12 cellular contexts compared by ENCODE assay signal in the genomic region with DNA sequence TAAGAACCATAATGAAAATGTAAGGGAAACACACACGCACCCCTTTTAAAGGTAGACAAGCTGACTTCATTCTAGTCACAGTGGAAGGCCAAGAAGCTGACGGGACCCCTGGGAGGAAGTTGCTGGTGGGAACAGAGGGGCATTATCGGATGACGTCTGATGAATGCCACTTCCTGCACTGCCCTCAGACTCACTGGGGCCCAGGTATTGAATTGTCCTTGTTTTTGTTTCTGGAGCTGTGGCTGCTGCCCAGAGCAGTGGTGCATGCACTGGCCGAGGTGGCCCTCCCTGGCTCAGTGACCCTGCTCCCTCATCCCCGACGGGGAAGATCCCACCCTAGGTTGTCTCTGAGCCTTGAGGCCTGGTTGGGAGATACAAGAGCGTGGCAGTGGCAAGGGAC. TPM values are rescaled to one million over a fixed set of nuclear protein-coding genes. Genes with fewer than 3 reads are reported as not detected.
DNase-seq lines count a peak whose midpoint lies in the region; ATAC-seq, FAIRE-seq and TF ChIP-seq lines count a peak whose summit lies in the region.
"Had no signal": no experiment of that assay in that cellular context is flagged by ENCODE, and none has a peak within 500 bp of the region (broad histone marks: within the 10 kb centered on the region; RNA-seq: fewer than 3 reads in every experiment).

No MANE protein-coding gene starts in this region.

- DNase-seq in K562 (ENCODE audit: extremely low read depth in 1 of 4, low spot score in 3 of 4) (no peak), mesenchymal stem cell (no peak), NCI-H1417 (lab: John Stamatoyannopoulos, UW) (no peak)
- no peak for DNase-seq in activated T-helper 2 cell treated with anti-CD3 and anti-CD28 coated beads, Interferon-gamma antibody, Interleukin-2, Interleukin-4, amounts not matched to agents 10 μg/mL and 5 μg/mL and 100 μg/mL, durations not matched to agents 14 hours and 24 hours and 36 hours (ENCODE audit: low spot score)
- DNase-seq: activated effector memory CD4-positive, alpha-beta T cell treated with Interleukin-2 at 50 U/mL for 16 hours; NCI-H1048; testis had no signal

- TF ChIP-seq EP300 in K562 (IDR thresholded peaks at IDR 0.05; ENCODE audit: low read length): no peak

- H3K4me1 Mint-ChIP-seq in activated T-helper 2 cell treated with anti-CD3 and anti-CD28 coated beads, Interferon-gamma antibody, Interleukin-2, Interleukin-4, amounts not matched to agents 10 μg/mL and 5 μg/mL and 100 μg/mL, durations not matched to agents 14 hours and 24 hours and 36 hours (ENCODE audit: low read depth): no peaks in the 10 kb centered on the region
- H3K4me1 Mint-ChIP-seq: CD4-positive, alpha-beta memory T cell had no signal

- peak overlapping the region; percentile 8 for H2AK5ac ChIP-seq in mesenchymal stem cell (ENCODE audit: low read length, severe bottlenecking)

- no peak overlapping the region for H3K4me2 ChIP-seq in K562 (ENCODE audit: insufficient read depth, low read length)
- H3K4me2 ChIP-seq in mesenchymal stem cell (ENCODE audit: low read length, poor library complexity, severe bottlenecking): no peak overlapping the region

- H3K27me3 ChIP-seq in HUES64 (ENCODE audit: insufficient read depth, low read length) (no peaks in the 10 kb centered on the region), K562 (ENCODE audit: control insufficient read depth in 2 of 2, insufficient read depth in 2 of 2, low read length in 2 of 2) (no peaks in the 10 kb centered on the region), mesenchymal stem cell (ENCODE audit: control insufficient read depth in 1 of 2, insufficient read depth in 1 of 2, low read length in 2 of 2) (no peaks in the 10 kb centered on the region)
- H3K27me3 ChIP-seq: testis had no signal

- H3K14ac ChIP-seq in mesenchymal stem cell (ENCODE audit: low read length in 2 of 2): peak overlapping the region in 1 of 2 experiments; percentile 57

- H3K27ac ChIP-seq in HUES64 (ENCODE audit: low read depth, low read length) (peak overlapping the region; percentile 89; the same call in 1 of the 2 replicates), K562 (ENCODE audit: extremely low read depth, low read depth, low read length) (no peak overlapping the region), mesenchymal stem cell (ENCODE audit: low read length, poor library complexity, severe bottlenecking) (peak overlapping the region; percentile 80), urinary bladder (ENCODE audit: low read depth) (peak overlapping the region; percentile 73)
- H3K27ac ChIP-seq: testis had no signal

- H4K20me1 ChIP-seq in K562 (replicated peaks; ENCODE audit: control insufficient read depth, insufficient read depth, low read length): no peaks in the 10 kb centered on the region

- no peak overlapping the region for H2BK15ac ChIP-seq in mesenchymal stem cell (ENCODE audit: low read depth, poor library complexity, severe bottlenecking)

- H3K4ac ChIP-seq in mesenchymal stem cell (ENCODE audit: low read depth in 1 of 2, low read length in 2 of 2): peak overlapping the region; percentile 73 to 78

- H3K79me2 ChIP-seq in K562 (ENCODE audit: control insufficient read depth, insufficient read depth, low read length): no peaks in the 10 kb centered on the region

- H3K9me3 ChIP-seq in HUES64 (ENCODE audit: insufficient read depth, low read depth, low read length) (no peaks in the 10 kb centered on the region), K562 (replicated peaks; ENCODE audit: control insufficient read depth, insufficient read depth, low read depth, low read length) (no peaks in the 10 kb centered on the region), mesenchymal stem cell (ENCODE audit: control insufficient read depth, low read length) (no peaks in the 10 kb centered on the region)
- H3K9me3 ChIP-seq: testis had no signal

- no peak overlapping the region for H3K9ac ChIP-seq in HUES64 (ENCODE audit: low read depth, low read length)
- H3K9ac ChIP-seq in K562 (ENCODE audit: insufficient read depth in 1 of 2, low read depth in 2 of 2, low read length in 2 of 2): 0 out of 4 replicates have a peak overlapping the region, but pooled peaks of 1 of the 2 experiments have one; percentile 2
- H3K9ac ChIP-seq in mesenchymal stem cell (ENCODE audit: low read length): peak overlapping the region; percentile 69

- ATAC-seq in K562 (no peak), GM18520 (IDR thresholded peaks at IDR 0.05; ENCODE audit: unreplicated experiment) (no peak)
- ATAC-seq: GM12878 had no signal

- intact Hi-C loops in K562 (cut with micrococcal nuclease): no loop called here
- intact Hi-C loops in activated T-helper 2 cell treated with anti-CD3 and anti-CD28 coated beads, Interferon-gamma antibody, Interleukin-2, Interleukin-4, amounts not matched to agents 10 μg/mL and 5 μg/mL and 100 μg/mL, durations not matched to agents 14 hours and 24 hours and 36 hours (cut with micrococcal nuclease): no loop called here

- H3K4me1 ChIP-seq in HUES64 (ENCODE audit: insufficient read depth, low read length): peaks cover 14% of the 10 kb centered on the region
- H3K4me1 ChIP-seq in K562 (replicated peaks in 1 of 2; ENCODE audit: control insufficient read depth in 2 of 2, insufficient read depth in 2 of 2, low read length in 2 of 2): peaks cover 7 to 12% of the 10 kb centered on the region in 2 experiments
- H3K4me1 ChIP-seq in mesenchymal stem cell (ENCODE audit: control insufficient read depth, insufficient read depth, low read depth, low read length): peaks cover 24% of the 10 kb centered on the region
- H3K4me1 ChIP-seq in urinary bladder (ENCODE audit: insufficient read depth): no peaks in the 10 kb centered on the region
- H3K4me1 ChIP-seq: testis had no signal

- BruUV-seq in K562 (replicated peaks; lab: Mats Ljungman, UMichigan): no TSS peak

- POLR2A ChIA-PET in K562 (lab: Yijun Ruan, JAX): interaction anchor here (0.9 to 1.0 kb wide), 3 partner anchors 8 to 40 kb away, joined by 3 read pairs; a partner anchor contains a TSS

- peak overlapping the region; percentile 39 for H2BK120ac ChIP-seq in mesenchymal stem cell (ENCODE audit: low read depth, low read length)

- no peak overlapping the region for H3K27ac Mint-ChIP-seq in activated T-helper 2 cell treated with anti-CD3 and anti-CD28 coated beads, Interferon-gamma antibody, Interleukin-2, Interleukin-4, amounts not matched to agents 10 μg/mL and 5 μg/mL and 100 μg/mL, durations not matched to agents 14 hours and 24 hours and 36 hours

- H3K4me3 ChIP-seq in HUES64 (ENCODE audit: low read length): no peak overlapping the region
- H3K4me3 ChIP-seq in K562: no peak overlapping the region
- no peak overlapping the region for H3K4me3 ChIP-seq in mesenchymal stem cell (ENCODE audit: insufficient read depth in 1 of 2, low read depth in 1 of 2, low read length in 2 of 2)
- no peak overlapping the region for H3K4me3 ChIP-seq in urinary bladder (ENCODE audit: low read depth, low read length)
- H3K4me3 ChIP-seq: GM12878, testis had no signal

- peaks cover 1% of the 10 kb centered on the region for H3K79me1 ChIP-seq in mesenchymal stem cell (replicated peaks; ENCODE audit: low read length, poor library complexity, severe bottlenecking)

- peaks cover 23% of the 10 kb centered on the region for H3K36me3 ChIP-seq in HUES64 (ENCODE audit: insufficient read depth, low read length)
- peaks cover 11% of the 10 kb centered on the region; the same call in 1 of the 3 replicates for H3K36me3 ChIP-seq in K562 (ENCODE audit: control insufficient read depth, insufficient read depth, low read length)
- H3K36me3 ChIP-seq in mesenchymal stem cell (ENCODE audit: control insufficient read depth in 1 of 2, insufficient read depth in 2 of 2, low read depth in 1 of 2, low read length in 2 of 2): peaks cover 57 to 76% of the 10 kb centered on the region in 2 experiments
- no peaks in the 10 kb centered on the region for H3K36me3 ChIP-seq in urinary bladder (ENCODE audit: insufficient read depth)

- H3K18ac ChIP-seq in mesenchymal stem cell (ENCODE audit: low read depth in 1 of 2, low read length in 2 of 2): peak overlapping the region; percentile 7 to 69

- H3K36me3 Mint-ChIP-seq in activated T-helper 2 cell treated with anti-CD3 and anti-CD28 coated beads, Interferon-gamma antibody, Interleukin-2, Interleukin-4, amounts not matched to agents 10 μg/mL and 5 μg/mL and 100 μg/mL, durations not matched to agents 14 hours and 24 hours and 36 hours (ENCODE audit: low read depth): no peaks in the 10 kb centered on the region

- TF ChIP-seq POLR2A in K562 (conservative IDR thresholded peaks at IDR 0.05): no peak

- no peak overlapping the region for H2AFZ ChIP-seq in K562 (ENCODE audit: low read depth, low read length)
- no peak overlapping the region for H2AFZ ChIP-seq in mesenchymal stem cell (ENCODE audit: low read depth, low read length)

- no peaks in the 10 kb centered on the region for H3K9me1 ChIP-seq in K562 (ENCODE audit: control insufficient read depth, insufficient read depth, low read length)

- in situ Hi-C loops in K562 (cut with MboI): loop anchor here (10.0 kb wide), 1 partner anchor 459 kb away; no protein-coding TSS in a partner anchor

- no peak overlapping the region for H3K23ac ChIP-seq in mesenchymal stem cell (ENCODE audit: low read length in 2 of 2)

- whole genome bisulfite sequencing in HUES64: 85% methylated on average over 8 of the region's 8 CpGs
- WGBS in K562 (ENCODE audit: insufficient coverage, low coverage, missing lambda C conversion rate): 85% methylated on average over 7 of the region's 8 CpGs
- WGBS in mesenchymal stem cell: 71% methylated on average over 5 of the region's 8 CpGs
- 74% methylated on average over 8 of the region's 8 CpGs for WGBS in urinary bladder

- H4K8ac ChIP-seq in mesenchymal stem cell (ENCODE audit: low read length): peak overlapping the region; percentile 72

- no peak for TF ChIP-seq CTCF in K562 (IDR thresholded peaks at IDR 0.05 in 2 of 3, conservative IDR thresholded peaks at IDR 0.05 in 1 of 3; ENCODE audit: insufficient read depth in 2 of 3, low read depth in 1 of 3, low read length in 3 of 3)

- FAIRE-seq in K562 (lab: Jason Lieb, UNC): peak; percentile 15
- FAIRE-seq: GM12878 had no signal

- H3K4me3 Mint-ChIP-seq in activated T-helper 2 cell treated with anti-CD3 and anti-CD28 coated beads, Interferon-gamma antibody, Interleukin-2, Interleukin-4, amounts not matched to agents 10 μg/mL and 5 μg/mL and 100 μg/mL, durations not matched to agents 14 hours and 24 hours and 36 hours (ENCODE audit: low read depth): no peak overlapping the region
- H3K4me3 Mint-ChIP-seq: CD4-positive, alpha-beta memory T cell had no signal

- peak overlapping the region; percentile 30 for H4K91ac ChIP-seq in mesenchymal stem cell (ENCODE audit: low read length)

- CTCF ChIA-PET in K562 (lab: Yijun Ruan, JAX; ENCODE audit: low intra/inter-chr PET ratio): no interaction called here

- no peak for TF ChIP-seq RAD21 in K562 (CRISPR knock-in tag; conservative IDR thresholded peaks at IDR 0.05 in 1 of 2, IDR thresholded peaks at IDR 0.05 in 1 of 2)

- H2BK12ac ChIP-seq in mesenchymal stem cell (ENCODE audit: low read length in 2 of 2): peak overlapping the region; percentile 69 to 88

- no peaks in the 10 kb centered on the region for H3K9me3 Mint-ChIP-seq in activated T-helper 2 cell treated with anti-CD3 and anti-CD28 coated beads, Interferon-gamma antibody, Interleukin-2, Interleukin-4, amounts not matched to agents 10 μg/mL and 5 μg/mL and 100 μg/mL, durations not matched to agents 14 hours and 24 hours and 36 hours
- H3K9me3 Mint-ChIP-seq: CD4-positive, alpha-beta memory T cell had no signal

- H2BK5ac ChIP-seq in mesenchymal stem cell (ENCODE audit: low read depth, low read length, poor library complexity, severe bottlenecking): no peak overlapping the region

- H3K27me3 Mint-ChIP-seq in activated T-helper 2 cell treated with anti-CD3 and anti-CD28 coated beads, Interferon-gamma antibody, Interleukin-2, Interleukin-4, amounts not matched to agents 10 μg/mL and 5 μg/mL and 100 μg/mL, durations not matched to agents 14 hours and 24 hours and 36 hours (ENCODE audit: low read depth): no peaks in the 10 kb centered on the region
- H3K27me3 Mint-ChIP-seq: CD4-positive, alpha-beta memory T cell had no signal

RNA-seq across cellular contexts. Expression of a gene that starts 15.3 kb away (rescaled TPM):
- 64.1 TPM for polyA plus RNA-seq in HUES64 (2013, experiment 1 of 2)
- 69.5 TPM for polyA plus RNA-seq in HUES64 (2013, experiment 2 of 2)
- total RNA-seq in K562 (2011; cell fraction: chromatin; rRNA removed; ENCODE audit: low replicate concordance): 7.4 and 7.5 TPM in 2 replicates
- total RNA-seq in K562 (2011; cell fraction: nucleolus; rRNA removed): 12.2 and 13.7 TPM in 2 replicates
- 10.2 and 11.1 TPM in 2 replicates for total RNA-seq in K562 (2011; cell fraction: nucleoplasm; rRNA removed)
- total RNA-seq in K562 (2014; rRNA removed): 67.4 and 70.7 TPM in 2 replicates
- total RNA-seq in K562 (2014; rRNA removed; fragmentation: Illumina TruSeq; extraction: Trizol): 92.1 and 105 TPM in 2 replicates
- 82.4 and 88.9 TPM in 2 replicates for total RNA-seq in K562 (2015; rRNA removed; fragmentation: Illumina TruSeq; extraction: Trizol)
- 63.7 and 70.8 TPM in 2 replicates for total RNA-seq in K562 (2021)
- polyA plus RNA-seq in K562 (2011; rRNA removed): 110 and 134 TPM in 2 replicates
- polyA plus RNA-seq in K562 (2011; cell fraction: cytosol; rRNA removed): 73.9 and 87.3 TPM in 2 replicates
- polyA plus RNA-seq in K562 (2011; cell fraction: nucleus; rRNA removed): 31.9 and 44.8 TPM in 2 replicates
- polyA plus RNA-seq in K562 (2012): 48.7 and 91.6 TPM in 2 replicates
- 80.2 and 96.2 TPM in 2 replicates for polyA plus RNA-seq in K562 (2014; fragmentation: Illumina TruSeq; extraction: Trizol)
- 100 to 1,000 TPM; 319 to 328 TPM for polyA plus RNA-seq in K562 (2014; fragmentation: Nextera tagmentation; extraction: Ambion mirVana)
- polyA plus RNA-seq in K562 (2014; rRNA removed): 112 and 124 TPM in 2 replicates
- 62.8 and 70.0 TPM in 2 replicates for polyA minus RNA-seq in K562 (2011; rRNA and poly(A)+ RNA removed)
- 24.8 and 36.9 TPM in 2 replicates for polyA minus RNA-seq in K562 (2011; cell fraction: cytosol; rRNA and poly(A)+ RNA removed)
- polyA minus RNA-seq in K562 (2011; cell fraction: nucleus; rRNA and poly(A)+ RNA removed): 6.6 and 14.6 TPM in 2 replicates
- 77.2 TPM for polyA plus RNA-seq in mesenchymal stem cell (2013, experiment 1 of 2)
- 75.2 TPM for polyA plus RNA-seq in mesenchymal stem cell (2013, experiment 2 of 2)
- 24.5 TPM for total RNA-seq in urinary bladder
- polyA plus RNA-seq in urinary bladder: 47.4 TPM
- total RNA-seq in activated T-helper 2 cell treated with anti-CD3 and anti-CD28 coated beads, Interferon-gamma antibody, Interleukin-2, Interleukin-4, amounts not matched to agents 10 μg/mL and 5 μg/mL and 100 μg/mL, durations not matched to agents 14 hours and 24 hours and 36 hours: 59.1 and 64.3 TPM in 2 replicates

RNA-seq across cellular contexts. Expression of a gene that starts 39.7 kb away (rescaled TPM):
- 86.3 TPM for polyA plus RNA-seq in HUES64 (2013, experiment 1 of 2)
- polyA plus RNA-seq in HUES64 (2013, experiment 2 of 2): 77.5 TPM
- total RNA-seq in K562 (2011; cell fraction: chromatin; rRNA removed; ENCODE audit: low replicate concordance): 118 and 124 TPM in 2 replicates
- total RNA-seq in K562 (2011; cell fraction: nucleolus; rRNA removed): 113 and 119 TPM in 2 replicates
- 146 and 237 TPM in 2 replicates for total RNA-seq in K562 (2011; cell fraction: nucleoplasm; rRNA removed)
- total RNA-seq in K562 (2014; rRNA removed) (50.0 and 63.8 TPM in 2 replicates), K562 (2014; rRNA removed; fragmentation: Illumina TruSeq; extraction: Trizol) (111 and 118 TPM in 2 replicates), K562 (2015; rRNA removed; fragmentation: Illumina TruSeq; extraction: Trizol) (108 and 112 TPM in 2 replicates), K562 (2021) (94.1 and 95.9 TPM in 2 replicates), urinary bladder (118 TPM)
- polyA plus RNA-seq in K562 (2011; rRNA removed) (128 and 173 TPM in 2 replicates), K562 (2014; fragmentation: Illumina TruSeq; extraction: Trizol) (128 and 132 TPM in 2 replicates), K562 (2014; fragmentation: Nextera tagmentation; extraction: Ambion mirVana) (100 to 1,000 TPM; 368 to 395 TPM), K562 (2014; rRNA removed) (82.7 and 108 TPM in 2 replicates), urinary bladder (324 TPM)
- 67.8 and 95.8 TPM in 2 replicates for polyA plus RNA-seq in K562 (2011; cell fraction: cytosol; rRNA removed)
- polyA plus RNA-seq in K562 (2011; cell fraction: nucleus; rRNA removed): 83.5 and 94.0 TPM in 2 replicates
- polyA plus RNA-seq in K562 (2012): 159 and 359 TPM in 2 replicates
- 81.0 and 108 TPM in 2 replicates for polyA minus RNA-seq in K562 (2011; rRNA and poly(A)+ RNA removed)
- polyA minus RNA-seq in K562 (2011; cell fraction: cytosol; rRNA and poly(A)+ RNA removed): 20.7 and 53.3 TPM in 2 replicates
- polyA minus RNA-seq in K562 (2011; cell fraction: nucleus; rRNA and poly(A)+ RNA removed): 28.9 and 30.8 TPM in 2 replicates
- polyA plus RNA-seq in mesenchymal stem cell (2013, experiment 1 of 2): 462 TPM
- 468 TPM for polyA plus RNA-seq in mesenchymal stem cell (2013, experiment 2 of 2)
- 147 and 148 TPM in 2 replicates for total RNA-seq in activated T-helper 2 cell treated with anti-CD3 and anti-CD28 coated beads, Interferon-gamma antibody, Interleukin-2, Interleukin-4, amounts not matched to agents 10 μg/mL and 5 μg/mL and 100 μg/mL, durations not matched to agents 14 hours and 24 hours and 36 hours
